27 cellular contexts compared by ENCODE assay signal in genomic region chr6:132122176-132122575, GRCh38.
DNase-seq lines count a peak whose midpoint lies in the region; ATAC-seq, FAIRE-seq and TF ChIP-seq lines count a peak whose summit lies in the region.
"Had no signal": no experiment of that assay in that cellular context is flagged by ENCODE, and none has a peak within 500 bp of the region (broad histone marks: within the 10 kb centered on the region; RNA-seq: fewer than 3 reads in every experiment).

No MANE protein-coding gene starts in this region.

- H3K4me3 ChIP-seq in HepG2 (replicated peaks in 1 of 3; ENCODE audit: insufficient read depth in 1 of 3, low read depth in 2 of 3, low read length in 3 of 3) = no peak overlapping the region
- H3K4me3 ChIP-seq in right lobe of liver = no peak overlapping the region
- H3K4me3 ChIP-seq in astrocyte (ENCODE audit: insufficient read depth, low read depth, low read length) = no peak overlapping the region
- H3K4me3 ChIP-seq: BLaER1 treated with 17β-estradiol and CSF1 and Interleukin-3, amounts not matched to agents 10 nM and 100 nM; SK-N-MC had no signal

- H3K4me1 ChIP-seq in HepG2 (ENCODE audit: insufficient read depth, low read length) (peaks cover 15% of the 10 kb centered on the region), right lobe of liver (no peaks in the 10 kb centered on the region), astrocyte (ENCODE audit: insufficient read depth, low read length) (peaks cover 16% of the 10 kb centered on the region)

- TF ChIP-seq RAD21 in HepG2 (CRISPR knock-in tag; IDR thresholded peaks at IDR 0.05) = no peak

- no peak for ATAC-seq in HepG2
- no peak for ATAC-seq in right lobe of liver
- ATAC-seq in stimulated activated naive CD8-positive, alpha-beta T cell treated with anti-CD3 and anti-CD28 coated beads, Interleukin-15, amount 100 ng/mL, for 72 hours = no peak
- no peak for ATAC-seq in GM18870 (IDR thresholded peaks at IDR 0.05; ENCODE audit: unreplicated experiment)
- ATAC-seq: CD8-positive, alpha-beta T cell; Right ventricle myocardium inferior had no signal

- H3K36me3 ChIP-seq in HepG2 (replicated peaks in 1 of 2; ENCODE audit: control insufficient read depth in 1 of 2, insufficient read depth in 2 of 2, low read length in 2 of 2) (no peaks in the 10 kb centered on the region), right lobe of liver (no peaks in the 10 kb centered on the region), astrocyte (ENCODE audit: insufficient read depth, low read length) (no peaks in the 10 kb centered on the region)
- H3K36me3 ChIP-seq: BLaER1 treated with 17β-estradiol and CSF1 and Interleukin-3, amounts not matched to agents 10 nM and 100 nM had no signal

- TF ChIP-seq EP300 in HepG2 (IDR thresholded peaks at IDR 0.05; ENCODE audit: low read depth in 2 of 2, low read length in 2 of 2) = no peak
- no peak for TF ChIP-seq EP300 in HepG2 (CRISPR knock-in tag; IDR thresholded peaks at IDR 0.05; ENCODE audit: borderline replicate concordance)

- H3K27me3 ChIP-seq in HepG2 (ENCODE audit: control insufficient read depth in 1 of 2, insufficient read depth in 2 of 2, low read length in 2 of 2) (no peaks in the 10 kb centered on the region; a peak in 1 of 5 replicates), right lobe of liver (no peaks in the 10 kb centered on the region), astrocyte (ENCODE audit: insufficient read depth, low read length) (no peaks in the 10 kb centered on the region)
- H3K27me3 ChIP-seq: BLaER1 treated with 17β-estradiol and CSF1 and Interleukin-3, amounts not matched to agents 10 nM and 100 nM had no signal

- DNase-seq in HepG2 (ENCODE audit: low spot score) (no peak), right lobe of liver (no peak), astrocyte (ENCODE audit: low read depth) (no peak), glutamatergic neuron (no peak), cerebellar nuclear complex (lab: John Stamatoyannopoulos, UW) (no peak)
- DNase-seq in activated CD4-positive, alpha-beta T cell treated with anti-CD3 and anti-CD28 coated beads, Interleukin-2, amount 10 ng/mL, durations not matched to agents 7 days and 5 days = no peak
- DNase-seq in stimulated activated naive CD8-positive, alpha-beta T cell treated with anti-CD3 and anti-CD28 coated beads, Interleukin-15, amount 100 ng/mL, for 72 hours = no peak
- DNase-seq: ACHN; CD8-positive, alpha-beta T cell; DND-41; KBM-7; NCI-H1105; NCI-H1694; NCI-H2081 treated with DMSO at 0.1 percent for 48 hours; NCI-H2171 treated with DMSO at 0.1 percent for 48 hours; NCI-H446; NCI-H526; OCI-M1; SW 1271 had no signal

- CTCF ChIA-PET in HepG2 (lab: Yijun Ruan, JAX; ENCODE audit: low intra/inter-chr PET ratio, low total read pairs) = no interaction called here
- CTCF ChIA-PET in activated CD4-positive, alpha-beta T cell treated with anti-CD3 and anti-CD28 coated beads, Interleukin-2, amount 10 ng/mL, durations not matched to agents 7 days and 5 days (lab: Charles Lee) = no interaction called here

- no peaks in the 10 kb centered on the region for H3K79me2 ChIP-seq in HepG2 (ENCODE audit: insufficient read depth, low read length)
- no peaks in the 10 kb centered on the region for H3K79me2 ChIP-seq in astrocyte (ENCODE audit: insufficient read depth, low read length)

- FAIRE-seq in HepG2 (lab: Jason Lieb, UNC) = no peak
- no peak for FAIRE-seq in astrocyte (lab: Jason Lieb, UNC)
- FAIRE-seq: GM12892, GM18507, RCC 7860 had no signal

- H3K9me3 ChIP-seq in HepG2 (ENCODE audit: low read length) = no peaks in the 10 kb centered on the region
- H3K9me3 ChIP-seq in right lobe of liver = no peaks in the 10 kb centered on the region
- H3K9me3 ChIP-seq in astrocyte (ENCODE audit: insufficient read depth, low read depth, low read length) = no peaks in the 10 kb centered on the region

- H3K27me3 Mint-ChIP-seq in astrocyte (ENCODE audit: low read depth, unreplicated experiment) = no peaks in the 10 kb centered on the region
- H3K27me3 Mint-ChIP-seq in glutamatergic neuron (ENCODE audit: unreplicated experiment) = peaks cover 2% of the 10 kb centered on the region
- H3K27me3 Mint-ChIP-seq in activated CD4-positive, alpha-beta T cell treated with anti-CD3 and anti-CD28 coated beads, Interleukin-2, amount 10 ng/mL, durations not matched to agents 7 days and 5 days = no peaks in the 10 kb centered on the region
- H3K27me3 Mint-ChIP-seq in stimulated activated naive CD8-positive, alpha-beta T cell treated with anti-CD3 and anti-CD28 coated beads, Interleukin-15, amount 100 ng/mL, for 72 hours = peaks cover 25% of the 10 kb centered on the region

- H3K27ac Mint-ChIP-seq in astrocyte (ENCODE audit: unreplicated experiment) = no peak overlapping the region
- H3K27ac Mint-ChIP-seq in glutamatergic neuron (ENCODE audit: unreplicated experiment) = peak overlapping the region; percentile 56
- no peak overlapping the region for H3K27ac Mint-ChIP-seq in activated CD4-positive, alpha-beta T cell treated with anti-CD3 and anti-CD28 coated beads, Interleukin-2, amount 10 ng/mL, durations not matched to agents 7 days and 5 days
- H3K27ac Mint-ChIP-seq in stimulated activated naive CD8-positive, alpha-beta T cell treated with anti-CD3 and anti-CD28 coated beads, Interleukin-15, amount 100 ng/mL, for 72 hours = no peak overlapping the region
- H3K27ac Mint-ChIP-seq: CD8-positive, alpha-beta T cell had no signal

- BruUV-seq in HepG2 (replicated peaks; lab: Mats Ljungman, UMichigan) = no TSS peak

- intact Hi-C loops in HepG2 (cut with micrococcal nuclease; ENCODE audit: unreplicated experiment) = no loop called here
- intact Hi-C loops in right lobe of liver (cut with DNase I) = no loop called here

- H3K9ac ChIP-seq in HepG2 (ENCODE audit: insufficient read depth, low read depth, low read length) = no peak overlapping the region
- peak overlapping the region; percentile 9 for H3K9ac ChIP-seq in astrocyte (ENCODE audit: low read length)
- H3K9ac ChIP-seq: BLaER1 treated with 17β-estradiol and CSF1 and Interleukin-3, amounts not matched to agents 10 nM and 100 nM had no signal

- H3K36me3 Mint-ChIP-seq in astrocyte (ENCODE audit: low read depth, unreplicated experiment) (no peaks in the 10 kb centered on the region), glutamatergic neuron (ENCODE audit: unreplicated experiment) (no peaks in the 10 kb centered on the region)
- no peaks in the 10 kb centered on the region for H3K36me3 Mint-ChIP-seq in activated CD4-positive, alpha-beta T cell treated with anti-CD3 and anti-CD28 coated beads, Interleukin-2, amount 10 ng/mL, durations not matched to agents 7 days and 5 days (ENCODE audit: low read depth)
- H3K36me3 Mint-ChIP-seq: CD8-positive, alpha-beta T cell had no signal

- no peak overlapping the region for H3K27ac ChIP-seq in HepG2 (ENCODE audit: extremely low read length, insufficient read depth, low read length)
- no peak overlapping the region for H3K27ac ChIP-seq in right lobe of liver
- peak overlapping the region; percentile 54 for H3K27ac ChIP-seq in astrocyte (ENCODE audit: low read depth, low read length)
- H3K27ac ChIP-seq: 22Rv1; BLaER1 treated with 17β-estradiol and CSF1 and Interleukin-3, amounts not matched to agents 10 nM and 100 nM; SK-N-MC had no signal

- TF ChIP-seq POLR2A in HepG2 (IDR thresholded peaks at IDR 0.05; ENCODE audit: insufficient read depth in 1 of 2, low read depth in 2 of 2, low read length in 2 of 2) = no peak
- no peak for TF ChIP-seq POLR2A in right lobe of liver (IDR thresholded peaks at IDR 0.05)

- H2AFZ ChIP-seq in HepG2 (ENCODE audit: low read length) (peak overlapping the region; percentile 13), astrocyte (ENCODE audit: low read depth, low read length) (no peak overlapping the region)

- in situ Hi-C loops in HepG2 (cut with HindIII; ENCODE audit: extremely low pct_ligation_motif_present, low pct_unique_long_range_greater_than_20kb) = no loop called here

- H4K20me1 ChIP-seq in HepG2 (ENCODE audit: insufficient read depth, low read length) (no peaks in the 10 kb centered on the region), astrocyte (ENCODE audit: insufficient read depth, low read length) (no peaks in the 10 kb centered on the region)
- H4K20me1 ChIP-seq: BLaER1 treated with 17β-estradiol and CSF1 and Interleukin-3, amounts not matched to agents 10 nM and 100 nM had no signal

- H3K4me2 ChIP-seq in HepG2 (ENCODE audit: low read depth, low read length) (no peak overlapping the region), astrocyte (ENCODE audit: low read length) (peak overlapping the region; percentile 50)

- POLR2A ChIA-PET in HepG2 (lab: Yijun Ruan, JAX) = interaction anchor here (0.7 kb wide), 1 partner anchor 171 kb away, joined by 4 read pairs; the partner anchor contains the start of gene CCN2
- POLR2A ChIA-PET in activated CD4-positive, alpha-beta T cell treated with anti-CD3 and anti-CD28 coated beads, Interleukin-2, amount 10 ng/mL, durations not matched to agents 7 days and 5 days (lab: Charles Lee) = no interaction called here

- no peak overlapping the region for H3K4me3 Mint-ChIP-seq in astrocyte (ENCODE audit: unreplicated experiment)
- H3K4me3 Mint-ChIP-seq in glutamatergic neuron (ENCODE audit: unreplicated experiment) = no peak overlapping the region
- H3K4me3 Mint-ChIP-seq in activated CD4-positive, alpha-beta T cell treated with anti-CD3 and anti-CD28 coated beads, Interleukin-2, amount 10 ng/mL, durations not matched to agents 7 days and 5 days = no peak overlapping the region
- H3K4me3 Mint-ChIP-seq in stimulated activated naive CD8-positive, alpha-beta T cell treated with anti-CD3 and anti-CD28 coated beads, Interleukin-15, amount 100 ng/mL, for 72 hours = no peak overlapping the region
- H3K4me3 Mint-ChIP-seq: CD8-positive, alpha-beta T cell had no signal

- H3K4me1 Mint-ChIP-seq in astrocyte (ENCODE audit: low read depth, unreplicated experiment) (peaks cover 3% of the 10 kb centered on the region), glutamatergic neuron (ENCODE audit: low read depth, unreplicated experiment) (peaks cover 13% of the 10 kb centered on the region)
- no peaks in the 10 kb centered on the region for H3K4me1 Mint-ChIP-seq in activated CD4-positive, alpha-beta T cell treated with anti-CD3 and anti-CD28 coated beads, Interleukin-2, amount 10 ng/mL, durations not matched to agents 7 days and 5 days
- H3K4me1 Mint-ChIP-seq in stimulated activated naive CD8-positive, alpha-beta T cell treated with anti-CD3 and anti-CD28 coated beads, Interleukin-15, amount 100 ng/mL, for 72 hours = no peaks in the 10 kb centered on the region

- H3K9me3 Mint-ChIP-seq in astrocyte (ENCODE audit: unreplicated experiment) = no peaks in the 10 kb centered on the region
- no peaks in the 10 kb centered on the region for H3K9me3 Mint-ChIP-seq in glutamatergic neuron (ENCODE audit: unreplicated experiment)
- H3K9me3 Mint-ChIP-seq in activated CD4-positive, alpha-beta T cell treated with anti-CD3 and anti-CD28 coated beads, Interleukin-2, amount 10 ng/mL, durations not matched to agents 7 days and 5 days = no peaks in the 10 kb centered on the region
- no peaks in the 10 kb centered on the region for H3K9me3 Mint-ChIP-seq in stimulated activated naive CD8-positive, alpha-beta T cell treated with anti-CD3 and anti-CD28 coated beads, Interleukin-15, amount 100 ng/mL, for 72 hours
- H3K9me3 Mint-ChIP-seq: CD8-positive, alpha-beta T cell had no signal

- no peak for TF ChIP-seq CTCF in HepG2 (CRISPR knock-in tag; IDR thresholded peaks at IDR 0.05)
- no peak for TF ChIP-seq CTCF in right lobe of liver (IDR thresholded peaks at IDR 0.05)
- TF ChIP-seq CTCF in astrocyte (IDR thresholded peaks at IDR 0.05; ENCODE audit: insufficient read depth, low read depth, low read length) = no peak
- no peak for TF ChIP-seq CTCF in glutamatergic neuron (IDR thresholded peaks at IDR 0.05; ENCODE audit: partially characterized antibody, unreplicated experiment)
